Comparison of ENCODE assay signal across 10 cellular contexts in genomic region chr15:67835349-67836133, GRCh38. TPM values are rescaled to one million over a fixed set of nuclear protein-coding genes. Genes with fewer than 3 reads are reported as not detected.
A peak's percentile ranks its signal among the peaks of the same experiment; 100 is the strongest.
DNase-seq lines count a peak whose midpoint lies in the region; ATAC-seq, FAIRE-seq and TF ChIP-seq lines count a peak whose summit lies in the region.
"Had no signal": no experiment of that assay in that cellular context is flagged by ENCODE, and none has a peak within 500 bp of the region (broad histone marks: within the 10 kb centered on the region; RNA-seq: fewer than 3 reads in every experiment).

No MANE protein-coding gene starts in this region.

- TF ChIP-seq EP300 in HepG2 (IDR thresholded peaks at IDR 0.05; ENCODE audit: low read depth in 2 of 2, low read length in 2 of 2) (no peak), HepG2 (CRISPR knock-in tag; IDR thresholded peaks at IDR 0.05; ENCODE audit: borderline replicate concordance) (no peak)

- ATAC-seq in activated CD8-positive, alpha-beta memory T cell treated with anti-CD3 and anti-CD28 coated beads, Interleukin-2, amount 10 ng/mL, durations not matched to agents 7 days and 5 days: no peak
- ATAC-seq in activated naive CD8-positive, alpha-beta T cell treated with anti-CD3 and anti-CD28 coated beads, Interleukin-2, amount 10 ng/mL, durations not matched to agents 7 days and 5 days (ENCODE audit: low read depth): no peak
- ATAC-seq in HepG2: no peak
- ATAC-seq in foreskin keratinocyte: no peak

- TF ChIP-seq POLR2A in HepG2 (IDR thresholded peaks at IDR 0.05; ENCODE audit: insufficient read depth in 1 of 2, low read depth in 2 of 2, low read length in 2 of 2) (no peak), thyroid gland (IDR thresholded peaks at IDR 0.05) (no peak)

- H3K79me2 ChIP-seq in HepG2 (ENCODE audit: insufficient read depth, low read length): no peaks in the 10 kb centered on the region

- in situ Hi-C loops in HepG2 (cut with HindIII; ENCODE audit: extremely low pct_ligation_motif_present, low pct_unique_long_range_greater_than_20kb): loop anchor here (5.0 to 10.0 kb wide), 2 partner anchors 378 to 891 kb away; no protein-coding TSS in a partner anchor

- H3K4me3 Mint-ChIP-seq in activated CD8-positive, alpha-beta memory T cell treated with anti-CD3 and anti-CD28 coated beads, Interleukin-2, amount 10 ng/mL, durations not matched to agents 7 days and 5 days: peak overlapping the region; percentile 55
- H3K4me3 Mint-ChIP-seq in activated naive CD8-positive, alpha-beta T cell treated with anti-CD3 and anti-CD28 coated beads, Interleukin-2, amount 10 ng/mL, durations not matched to agents 7 days and 5 days: peak overlapping the region; percentile 78

- no peak overlapping the region for H3K27ac Mint-ChIP-seq in activated CD8-positive, alpha-beta memory T cell treated with anti-CD3 and anti-CD28 coated beads, Interleukin-2, amount 10 ng/mL, durations not matched to agents 7 days and 5 days
- no peak overlapping the region for H3K27ac Mint-ChIP-seq in activated naive CD8-positive, alpha-beta T cell treated with anti-CD3 and anti-CD28 coated beads, Interleukin-2, amount 10 ng/mL, durations not matched to agents 7 days and 5 days

- no peak for FAIRE-seq in HepG2 (lab: Jason Lieb, UNC)

- no peaks in the 10 kb centered on the region for H3K9me3 Mint-ChIP-seq in activated CD8-positive, alpha-beta memory T cell treated with anti-CD3 and anti-CD28 coated beads, Interleukin-2, amount 10 ng/mL, durations not matched to agents 7 days and 5 days (ENCODE audit: low read depth)
- no peaks in the 10 kb centered on the region for H3K9me3 Mint-ChIP-seq in activated naive CD8-positive, alpha-beta T cell treated with anti-CD3 and anti-CD28 coated beads, Interleukin-2, amount 10 ng/mL, durations not matched to agents 7 days and 5 days

- H3K27ac ChIP-seq in HepG2 (ENCODE audit: extremely low read length, insufficient read depth, low read length): no peak overlapping the region
- peak overlapping the region in 1 of 3 donors; percentile 11 for H3K27ac ChIP-seq in thyroid gland
- H3K27ac ChIP-seq in foreskin keratinocyte: no peak overlapping the region
- H3K27ac ChIP-seq: HL-60 had no signal

- peaks cover 77% of the 10 kb centered on the region for H3K27me3 Mint-ChIP-seq in activated CD8-positive, alpha-beta memory T cell treated with anti-CD3 and anti-CD28 coated beads, Interleukin-2, amount 10 ng/mL, durations not matched to agents 7 days and 5 days
- peaks cover 69% of the 10 kb centered on the region for H3K27me3 Mint-ChIP-seq in activated naive CD8-positive, alpha-beta T cell treated with anti-CD3 and anti-CD28 coated beads, Interleukin-2, amount 10 ng/mL, durations not matched to agents 7 days and 5 days

- no peak overlapping the region for H2AFZ ChIP-seq in HepG2 (ENCODE audit: low read length)

- H3K27me3 ChIP-seq in HepG2 (ENCODE audit: control insufficient read depth in 1 of 2, insufficient read depth in 2 of 2, low read length in 2 of 2): peaks cover 5 to 51% of the 10 kb centered on the region in 2 experiments
- H3K27me3 ChIP-seq in thyroid gland: peaks cover 19% of the 10 kb centered on the region
- peaks cover 79% of the 10 kb centered on the region for H3K27me3 ChIP-seq in foreskin keratinocyte

- POLR2A ChIA-PET in activated naive CD8-positive, alpha-beta T cell treated with anti-CD3 and anti-CD28 coated beads, Interleukin-2, amount 10 ng/mL, durations not matched to agents 7 days and 5 days (lab: Charles Lee): no interaction called here
- POLR2A ChIA-PET in HepG2 (lab: Yijun Ruan, JAX): interaction anchor here (1.2 kb wide), 1 partner anchor 8 kb away, joined by 3 read pairs; no protein-coding TSS in a partner anchor
- POLR2A ChIA-PET in HEK293T (lab: Yijun Ruan, JAX): no interaction called here

- H3K4me3 ChIP-seq in HepG2 (replicated peaks in 1 of 3; ENCODE audit: insufficient read depth in 1 of 3, low read depth in 2 of 3, low read length in 3 of 3) (peak overlapping the region; percentile 61 to 77 (median 63)), thyroid gland (replicated peaks in 1 of 3) (peak overlapping the region in 2 of 3 donors; percentile 30 to 46)

- BruUV-seq in HepG2 (replicated peaks; lab: Mats Ljungman, UMichigan): no TSS peak

- H3K4me2 ChIP-seq in HepG2 (ENCODE audit: low read depth, low read length): peak overlapping the region; percentile 85

- no peak overlapping the region for H3K9ac ChIP-seq in HepG2 (ENCODE audit: insufficient read depth, low read depth, low read length)

- H3K36me3 Mint-ChIP-seq in activated CD8-positive, alpha-beta memory T cell treated with anti-CD3 and anti-CD28 coated beads, Interleukin-2, amount 10 ng/mL, durations not matched to agents 7 days and 5 days: peaks cover 2% of the 10 kb centered on the region
- H3K36me3 Mint-ChIP-seq in activated naive CD8-positive, alpha-beta T cell treated with anti-CD3 and anti-CD28 coated beads, Interleukin-2, amount 10 ng/mL, durations not matched to agents 7 days and 5 days: peaks cover 3% of the 10 kb centered on the region

- H3K36me3 ChIP-seq in HepG2 (replicated peaks in 1 of 2; ENCODE audit: control insufficient read depth in 1 of 2, insufficient read depth in 2 of 2, low read length in 2 of 2) (no peaks in the 10 kb centered on the region), thyroid gland (no peaks in the 10 kb centered on the region)

- DNase-seq in activated CD8-positive, alpha-beta memory T cell treated with anti-CD3 and anti-CD28 coated beads, Interleukin-2, amount 10 ng/mL, durations not matched to agents 7 days and 5 days: no peak
- DNase-seq in activated CD8-positive, alpha-beta memory T cell treated with anti-CD3 and anti-CD28 coated beads, Interleukin-2, amount 50 U/mL, for 48 hours: no peak
- DNase-seq in activated naive CD8-positive, alpha-beta T cell treated with anti-CD3 and anti-CD28 coated beads, Interleukin-2, amount 10 ng/mL, durations not matched to agents 7 days and 5 days: peak; percentile 60
- no peak for DNase-seq in HepG2 (ENCODE audit: low spot score)
- DNase-seq in thyroid gland: no peak
- no peak for DNase-seq in superior temporal gyrus (ENCODE audit: extremely low spot score)
- no peak for DNase-seq in HEK293T (ENCODE audit: extremely low spot score)
- no peak for DNase-seq in foreskin keratinocyte
- DNase-seq: DMS79 treated with DMSO at 0.1 percent for 48 hours had no signal

- WGBS in HepG2 (ENCODE audit: low lambda C conversion rate): 64% methylated on average over 56 of the region's 57 CpGs
- 7% methylated on average over 30 to 41 of the region's 57 CpGs for WGBS in thyroid gland, 2 donors

- H4K20me1 ChIP-seq in HepG2 (ENCODE audit: insufficient read depth, low read length): no peaks in the 10 kb centered on the region

- H3K4me1 ChIP-seq in HepG2 (ENCODE audit: insufficient read depth, low read length) (peaks cover 52% of the 10 kb centered on the region), thyroid gland (peaks cover 31 to 57% of the 10 kb centered on the region in 2 donors), foreskin keratinocyte (peaks cover 7% of the 10 kb centered on the region)

- H3K9me3 ChIP-seq in HepG2 (ENCODE audit: low read length) (no peaks in the 10 kb centered on the region), thyroid gland (no peaks in the 10 kb centered on the region)

- no peak for TF ChIP-seq CTCF in HepG2 (CRISPR knock-in tag; IDR thresholded peaks at IDR 0.05)
- no peak for TF ChIP-seq CTCF in thyroid gland (IDR thresholded peaks at IDR 0.05)
- no peak for TF ChIP-seq CTCF in foreskin keratinocyte (conservative IDR thresholded peaks at IDR 0.05)

- no peak for TF ChIP-seq RAD21 in HepG2 (CRISPR knock-in tag; IDR thresholded peaks at IDR 0.05)

- peaks cover 38% of the 10 kb centered on the region for H3K4me1 Mint-ChIP-seq in activated CD8-positive, alpha-beta memory T cell treated with anti-CD3 and anti-CD28 coated beads, Interleukin-2, amount 10 ng/mL, durations not matched to agents 7 days and 5 days
- peaks cover 34% of the 10 kb centered on the region for H3K4me1 Mint-ChIP-seq in activated naive CD8-positive, alpha-beta T cell treated with anti-CD3 and anti-CD28 coated beads, Interleukin-2, amount 10 ng/mL, durations not matched to agents 7 days and 5 days

- CTCF ChIA-PET in activated CD8-positive, alpha-beta memory T cell treated with anti-CD3 and anti-CD28 coated beads, Interleukin-2, amount 10 ng/mL, durations not matched to agents 7 days and 5 days (lab: Charles Lee): interaction anchor here (0.6 to 4.2 kb wide), 22 partner anchors 9 to 895 kb away, joined by 3 to 71 read pairs (median 4); partner anchors contain the start of gene SKOR1
- CTCF ChIA-PET in HepG2 (lab: Yijun Ruan, JAX; ENCODE audit: low intra/inter-chr PET ratio, low total read pairs) (interaction anchor here (4.5 kb wide), 1 partner anchor 380 kb away, joined by 50 read pairs; no protein-coding TSS in a partner anchor), HEK293T (lab: Yijun Ruan, JAX) (interaction anchor here (0.6 to 1.1 kb wide), 8 partner anchors 12 to 1137 kb away, joined by 3 to 9 read pairs (median 3); no protein-coding TSS in a partner anchor)

- intact Hi-C loops in HepG2 (cut with micrococcal nuclease; ENCODE audit: unreplicated experiment) (loop anchor here (1.0 to 5.0 kb wide), 3 partner anchors 293 to 528 kb away; partner anchors contain the start of gene MAP2K5), thyroid gland (cut with DNase I) (loop anchor here (2.0 to 5.0 kb wide), 2 partner anchors 313 to 381 kb away; partner anchors contain the start of gene C15orf61)

RNA-seq across cellular contexts. Expression of gene RNU6-1, which starts 4.3 kb away (rescaled TPM):
- total RNA-seq in activated CD8-positive, alpha-beta memory T cell treated with anti-CD3 and anti-CD28 coated beads, Interleukin-2, amount 10 ng/mL, durations not matched to agents 7 days and 5 days: not detected
- not detected for total RNA-seq in activated naive CD8-positive, alpha-beta T cell treated with anti-CD3 and anti-CD28 coated beads, Interleukin-2, amount 10 ng/mL, durations not matched to agents 7 days and 5 days
- total RNA-seq in HepG2 (2016; rRNA removed; fragmentation: Illumina TruSeq; extraction: Trizol) (under 0.01 TPM in 1 of 2 replicates, not detected in the other), thyroid gland (not detected), foreskin keratinocyte (not detected in 2 replicates)
- under 0.01 TPM in 2 replicates for total RNA-seq in HepG2 (2016; cell fraction: cytosol; rRNA removed; fragmentation: Illumina TruSeq; extraction: Trizol; ENCODE audit: low read depth)
- total RNA-seq in HepG2 (2016; cell fraction: insoluble cytoplasmic fraction; rRNA removed; fragmentation: Illumina TruSeq; extraction: Trizol): under 0.01 TPM in 1 of 2 replicates, not detected in the other
- under 0.01 TPM in 1 of 2 replicates, not detected in the other for total RNA-seq in HepG2 (2016; cell fraction: membrane; rRNA removed; fragmentation: Illumina TruSeq; extraction: Trizol)
- total RNA-seq in HepG2 (2016; cell fraction: nucleus; rRNA removed; fragmentation: Illumina TruSeq; extraction: Trizol): not detected in 2 replicates
- polyA plus RNA-seq in HepG2 (2011; rRNA removed) (not detected in 2 replicates), foreskin keratinocyte (not detected in 2 replicates)
- polyA plus RNA-seq in HepG2 (2011; cell fraction: cytosol; rRNA removed): not detected in 2 replicates
- polyA plus RNA-seq in HepG2 (2011; cell fraction: nucleus; rRNA removed): not detected in 2 replicates
- not detected in 2 replicates for polyA plus RNA-seq in HepG2 (2012)
- polyA plus RNA-seq in HepG2 (2016; cell fraction: cytosol; fragmentation: Illumina TruSeq; extraction: Trizol; ENCODE audit: low read depth): not detected in 2 replicates
- polyA plus RNA-seq in HepG2 (2016; cell fraction: insoluble cytoplasmic fraction; fragmentation: Illumina TruSeq; extraction: Trizol; ENCODE audit: low read depth): not detected in 2 replicates
- polyA plus RNA-seq in HepG2 (2016; cell fraction: membrane; fragmentation: Illumina TruSeq; extraction: Trizol; ENCODE audit: low read depth): not detected in 2 replicates
- not detected in 2 replicates for polyA plus RNA-seq in HepG2 (2016; cell fraction: nucleus; fragmentation: Illumina TruSeq; extraction: Trizol; ENCODE audit: insufficient read depth, low read depth)
- polyA minus RNA-seq in HepG2 (2011; rRNA and poly(A)+ RNA removed; ENCODE audit: low replicate concordance): under 0.01 TPM in 1 of 2 replicates, not detected in the other
- under 0.01 TPM in 1 of 2 replicates, not detected in the other for polyA minus RNA-seq in HepG2 (2011; cell fraction: cytosol; rRNA and poly(A)+ RNA removed)
- not detected in 2 replicates for polyA minus RNA-seq in HepG2 (2011; cell fraction: nucleus; rRNA and poly(A)+ RNA removed)

RNA-seq across cellular contexts. Expression of gene SKOR1, which starts 10.2 kb away (rescaled TPM):
- total RNA-seq in activated CD8-positive, alpha-beta memory T cell treated with anti-CD3 and anti-CD28 coated beads, Interleukin-2, amount 10 ng/mL, durations not matched to agents 7 days and 5 days: under 1 TPM; 0.19 to 0.23 TPM
- total RNA-seq in activated naive CD8-positive, alpha-beta T cell treated with anti-CD3 and anti-CD28 coated beads, Interleukin-2, amount 10 ng/mL, durations not matched to agents 7 days and 5 days: under 1 TPM; 0.71 to 0.89 TPM
- total RNA-seq in HepG2 (2016; rRNA removed; fragmentation: Illumina TruSeq; extraction: Trizol) (0.09 and 0.10 TPM in 2 replicates), thyroid gland (1 to 10 TPM in 1 of 4 donors, under 1 TPM in 3; 0.49 to 1.2 (median 0.85) TPM), foreskin keratinocyte (not detected in 2 replicates)
- 0.10 TPM in 1 of 2 replicates, not detected in the other for total RNA-seq in HepG2 (2016; cell fraction: cytosol; rRNA removed; fragmentation: Illumina TruSeq; extraction: Trizol; ENCODE audit: low read depth)
- total RNA-seq in HepG2 (2016; cell fraction: insoluble cytoplasmic fraction; rRNA removed; fragmentation: Illumina TruSeq; extraction: Trizol): 0.09 TPM in 1 of 2 replicates, not detected in the other
- not detected in 2 replicates for total RNA-seq in HepG2 (2016; cell fraction: membrane; rRNA removed; fragmentation: Illumina TruSeq; extraction: Trizol)
- 0.25 TPM in 1 of 2 replicates, not detected in the other for total RNA-seq in HepG2 (2016; cell fraction: nucleus; rRNA removed; fragmentation: Illumina TruSeq; extraction: Trizol)
- polyA plus RNA-seq in HepG2 (2011; rRNA removed) (0.11 and 0.14 TPM in 2 replicates), foreskin keratinocyte (0.01 TPM in 1 of 2 replicates, not detected in the other)
- 0.04 and 0.09 TPM in 2 replicates for polyA plus RNA-seq in HepG2 (2011; cell fraction: cytosol; rRNA removed)
- polyA plus RNA-seq in HepG2 (2011; cell fraction: nucleus; rRNA removed): 0.96 and 1.0 TPM in 2 replicates
- polyA plus RNA-seq in HepG2 (2012): 0.27 and 0.28 TPM in 2 replicates
- not detected in 2 replicates for polyA plus RNA-seq in HepG2 (2016; cell fraction: cytosol; fragmentation: Illumina TruSeq; extraction: Trizol; ENCODE audit: low read depth)
- 0.05 and 0.14 TPM in 2 replicates for polyA plus RNA-seq in HepG2 (2016; cell fraction: insoluble cytoplasmic fraction; fragmentation: Illumina TruSeq; extraction: Trizol; ENCODE audit: low read depth)
- not detected in 2 replicates for polyA plus RNA-seq in HepG2 (2016; cell fraction: membrane; fragmentation: Illumina TruSeq; extraction: Trizol; ENCODE audit: low read depth)
- polyA plus RNA-seq in HepG2 (2016; cell fraction: nucleus; fragmentation: Illumina TruSeq; extraction: Trizol; ENCODE audit: insufficient read depth, low read depth): 0.35 and 0.36 TPM in 2 replicates
- polyA minus RNA-seq in HepG2 (2011; rRNA and poly(A)+ RNA removed; ENCODE audit: low replicate concordance): 0.28 and 0.80 TPM in 2 replicates
- polyA minus RNA-seq in HepG2 (2011; cell fraction: cytosol; rRNA and poly(A)+ RNA removed): not detected in 2 replicates
- 0.75 and 0.90 TPM in 2 replicates for polyA minus RNA-seq in HepG2 (2011; cell fraction: nucleus; rRNA and poly(A)+ RNA removed)
